Comparison of ENCODE assay signal across 1 cellular context in genomic region chr15:57297163-57297593, GRCh38.
TF ChIP-seq lines count a peak whose summit lies in the region.

No MANE protein-coding gene starts in this region.

TF ChIP-seq in GM12878, 131 proteins besides CTCF, POLR2A, EP300 and RAD21 (continued from another document):
- TF ChIP-seq ZNF622 (IDR thresholded peaks at IDR 0.05) = no peak
- TF ChIP-seq RUNX3 (IDR thresholded peaks at IDR 0.05; ENCODE audit: low read length) = 0 out of 2 replicates have a peak, but pooled peaks have one; percentile 13
- peak; percentile 85; the same call in 1 of the 2 replicates for TF ChIP-seq HSF1 (IDR thresholded peaks at IDR 0.05; ENCODE audit: low read depth, low read length)
- TF ChIP-seq ZBTB40 (IDR thresholded peaks at IDR 0.05; ENCODE audit: borderline replicate concordance) = no peak
